Comparison of ENCODE assay signal across 9 cellular contexts in the genomic region with DNA sequence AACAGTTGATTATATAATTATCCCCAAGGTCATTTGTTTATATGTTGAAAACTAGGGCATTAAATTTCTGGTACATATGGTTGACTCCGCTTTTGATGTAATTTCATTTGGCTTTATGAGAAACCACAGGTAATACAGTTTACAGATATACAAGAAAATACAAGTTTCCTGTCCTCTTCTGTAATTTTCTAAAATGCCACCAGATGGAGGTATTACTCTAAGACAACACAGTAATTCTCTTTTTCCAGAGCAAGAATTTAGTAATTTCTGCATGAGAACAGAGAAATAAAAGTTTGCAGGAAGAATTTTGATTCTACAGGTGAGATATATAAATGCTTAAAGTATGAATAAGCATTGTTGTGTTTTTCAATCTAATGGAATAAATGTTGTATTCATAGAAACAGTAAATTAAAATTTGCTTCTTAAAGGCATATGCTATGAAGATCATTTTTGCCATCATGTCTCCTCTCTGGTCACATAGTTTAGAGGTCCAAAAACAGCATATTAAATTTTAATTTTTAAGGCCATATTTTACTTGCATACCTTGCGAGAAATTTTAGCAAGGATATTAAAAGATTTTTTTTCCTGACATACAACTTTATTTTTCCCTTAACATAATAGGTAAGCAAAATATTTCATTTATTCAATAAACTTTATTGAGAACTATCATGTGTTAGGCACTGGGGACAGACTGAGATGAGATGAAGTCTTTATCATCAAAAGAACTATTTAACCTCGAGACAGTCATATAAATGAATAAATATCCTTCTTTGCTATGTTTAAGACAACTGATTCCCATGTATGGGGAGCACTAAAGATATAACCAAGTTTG. TPM values are rescaled to one million over a fixed set of nuclear protein-coding genes. Genes with fewer than 3 reads are reported as not detected.
DNase-seq lines count a peak whose midpoint lies in the region; ATAC-seq, FAIRE-seq and TF ChIP-seq lines count a peak whose summit lies in the region.
"Had no signal": no experiment of that assay in that cellular context is flagged by ENCODE, and none has a peak within 500 bp of the region (broad histone marks: within the 10 kb centered on the region; RNA-seq: fewer than 3 reads in every experiment).

No MANE protein-coding gene starts in this region.

- H3K27me3 Mint-ChIP-seq in T-cell = no peaks in the 10 kb centered on the region

- no peaks in the 10 kb centered on the region for H3K9me3 Mint-ChIP-seq in T-cell

- no peak overlapping the region for H3K4me3 Mint-ChIP-seq in T-cell

- POLR2A ChIA-PET in BJ (lab: Charles Lee) = no interaction called here
- POLR2A ChIA-PET in T-cell (lab: Charles Lee) = interaction anchor here in 1 of 2 donors (0.5 to 0.6 kb wide), 2 partner anchors 8 to 153 kb away, joined by 3 read pairs; no protein-coding TSS in a partner anchor

- peaks cover 55 to 64% (median 59%) of the 10 kb centered on the region in 3 donors for H3K4me1 Mint-ChIP-seq in T-cell

- FAIRE-seq in frontal cortex (lab: Jason Lieb, UNC) = peak; percentile 76

- intact Hi-C loops in posterior cingulate gyrus (cut with DNase I) = loop anchor here (1.0 to 10.0 kb wide), 2 partner anchors 126 to 159 kb away; no protein-coding TSS in a partner anchor

- TF ChIP-seq RAD21 in Ishikawa (IDR thresholded peaks at IDR 0.05; ENCODE audit: low read depth) = peak; percentile 57

- TF ChIP-seq EP300 in Ishikawa (IDR thresholded peaks at IDR 0.05; ENCODE audit: borderline replicate concordance) = no peak

- no peaks in the 10 kb centered on the region for H3K36me3 ChIP-seq in BJ (ENCODE audit: control insufficient read depth, insufficient read depth, low read length)

- H3K4me3 ChIP-seq in BJ (ENCODE audit: low read depth, low read length) = no peak overlapping the region
- H3K4me3 ChIP-seq: SJCRH30 had no signal

- H3K36me3 Mint-ChIP-seq in T-cell = peaks cover 25% of the 10 kb centered on the region

- H3K27me3 ChIP-seq in BJ (ENCODE audit: control insufficient read depth, insufficient read depth, low read length) = no peaks in the 10 kb centered on the region
- H3K27me3 ChIP-seq: SJCRH30 had no signal

- DNase-seq in BJ (ENCODE audit: low read depth) (no peak), T-cell (no peak), frontal cortex (ENCODE audit: low spot score in 2 of 2) (no peak), smooth muscle cell of the brain vasculature (ENCODE audit: low read depth, low spot score) (peak; percentile 33), posterior cingulate gyrus (no peak), NK-92 (lab: John Stamatoyannopoulos, UW; ENCODE audit: unreplicated experiment) (no peak)

- peak overlapping the region; percentile 68 to 86 for H3K27ac Mint-ChIP-seq in T-cell

- peak; percentile 55 for TF ChIP-seq CTCF in BJ (IDR thresholded peaks at IDR 0.05; ENCODE audit: insufficient read depth, low read depth, low read length)

- ATAC-seq in GM18498 (IDR thresholded peaks at IDR 0.05; ENCODE audit: unreplicated experiment) (peak; percentile 64), T-cell (replicated peaks in 1 of 4) (peak in 3 of 4 experiments; percentile 35 to 50 (median 46))

- CTCF ChIA-PET in BJ (lab: Yijun Ruan, JAX) (interaction anchor here (0.7 to 3.4 kb wide), 9 partner anchors 15 to 1340 kb away, joined by 3 to 45 read pairs (median 4); no protein-coding TSS in a partner anchor), T-cell (lab: Charles Lee) (interaction anchor here (0.9 to 2.9 kb wide), 7 partner anchors 19 to 199 kb away, joined by 3 to 71 read pairs (median 4); no protein-coding TSS in a partner anchor)

TF ChIP-seq in Ishikawa, 13 proteins besides CTCF, POLR2A, EP300 and RAD21:
- TF ChIP-seq CREB1 (IDR thresholded peaks at IDR 0.05; ENCODE audit: low read depth) (no peak), EGR1 (IDR thresholded peaks at IDR 0.05) (no peak), TAF1 (IDR thresholded peaks at IDR 0.05; ENCODE audit: low read depth) (no peak), TEAD4 (IDR thresholded peaks at IDR 0.05) (no peak), ZBTB7A (IDR thresholded peaks at IDR 0.05; ENCODE audit: low read depth) (no peak), YY1 (IDR thresholded peaks at IDR 0.05; ENCODE audit: low read depth) (no peak), FOXM1 (IDR thresholded peaks at IDR 0.05; ENCODE audit: borderline replicate concordance, low read depth) (no peak), NFIC (IDR thresholded peaks at IDR 0.05) (no peak), TCF12 (IDR thresholded peaks at IDR 0.05; ENCODE audit: low read depth) (no peak)
- TF ChIP-seq, protein P1, sequence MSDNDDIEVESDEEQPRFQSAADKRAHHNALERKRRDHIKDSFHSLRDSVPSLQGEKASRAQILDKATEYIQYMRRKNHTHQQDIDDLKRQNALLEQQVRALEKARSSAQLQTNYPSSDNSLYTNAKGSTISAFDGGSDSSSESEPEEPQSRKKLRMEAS (IDR thresholded peaks at IDR 0.05) = no peak
- TF ChIP-seq, protein P2, sequence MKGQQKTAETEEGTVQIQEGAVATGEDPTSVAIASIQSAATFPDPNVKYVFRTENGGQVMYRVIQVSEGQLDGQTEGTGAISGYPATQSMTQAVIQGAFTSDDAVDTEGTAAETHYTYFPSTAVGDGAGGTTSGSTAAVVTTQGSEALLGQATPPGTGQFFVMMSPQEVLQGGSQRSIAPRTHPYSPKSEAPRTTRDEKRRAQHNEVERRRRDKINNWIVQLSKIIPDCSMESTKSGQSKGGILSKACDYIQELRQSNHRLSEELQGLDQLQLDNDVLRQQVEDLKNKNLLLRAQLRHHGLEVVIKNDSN (IDR thresholded peaks at IDR 0.05) = no peak
- TF ChIP-seq, protein P3, sequence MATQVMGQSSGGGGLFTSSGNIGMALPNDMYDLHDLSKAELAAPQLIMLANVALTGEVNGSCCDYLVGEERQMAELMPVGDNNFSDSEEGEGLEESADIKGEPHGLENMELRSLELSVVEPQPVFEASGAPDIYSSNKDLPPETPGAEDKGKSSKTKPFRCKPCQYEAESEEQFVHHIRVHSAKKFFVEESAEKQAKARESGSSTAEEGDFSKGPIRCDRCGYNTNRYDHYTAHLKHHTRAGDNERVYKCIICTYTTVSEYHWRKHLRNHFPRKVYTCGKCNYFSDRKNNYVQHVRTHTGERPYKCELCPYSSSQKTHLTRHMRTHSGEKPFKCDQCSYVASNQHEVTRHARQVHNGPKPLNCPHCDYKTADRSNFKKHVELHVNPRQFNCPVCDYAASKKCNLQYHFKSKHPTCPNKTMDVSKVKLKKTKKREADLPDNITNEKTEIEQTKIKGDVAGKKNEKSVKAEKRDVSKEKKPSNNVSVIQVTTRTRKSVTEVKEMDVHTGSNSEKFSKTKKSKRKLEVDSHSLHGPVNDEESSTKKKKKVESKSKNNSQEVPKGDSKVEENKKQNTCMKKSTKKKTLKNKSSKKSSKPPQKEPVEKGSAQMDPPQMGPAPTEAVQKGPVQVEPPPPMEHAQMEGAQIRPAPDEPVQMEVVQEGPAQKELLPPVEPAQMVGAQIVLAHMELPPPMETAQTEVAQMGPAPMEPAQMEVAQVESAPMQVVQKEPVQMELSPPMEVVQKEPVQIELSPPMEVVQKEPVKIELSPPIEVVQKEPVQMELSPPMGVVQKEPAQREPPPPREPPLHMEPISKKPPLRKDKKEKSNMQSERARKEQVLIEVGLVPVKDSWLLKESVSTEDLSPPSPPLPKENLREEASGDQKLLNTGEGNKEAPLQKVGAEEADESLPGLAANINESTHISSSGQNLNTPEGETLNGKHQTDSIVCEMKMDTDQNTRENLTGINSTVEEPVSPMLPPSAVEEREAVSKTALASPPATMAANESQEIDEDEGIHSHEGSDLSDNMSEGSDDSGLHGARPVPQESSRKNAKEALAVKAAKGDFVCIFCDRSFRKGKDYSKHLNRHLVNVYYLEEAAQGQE (IDR thresholded peaks at IDR 0.05; ENCODE audit: low read depth) = no peak
TF ChIP-seq in Ishikawa: peak in this region for 0.

RNA-seq across cellular contexts. Expression of a gene that starts 22.7 kb away (rescaled TPM):
- polyA plus RNA-seq in BJ (2011; rRNA removed) = 6.5 and 13.5 TPM in 2 replicates
- polyA minus RNA-seq in BJ (2011; rRNA and poly(A)+ RNA removed) = 9.1 and 11.2 TPM in 2 replicates
- total RNA-seq in T-cell (100 to 1,000 TPM in 2 of 5 donors, 10 to 100 TPM in 3; 61.5 to 150 (median 64.9) TPM), frontal cortex (63.2 TPM)
